ENCODE assay signal across 9 cellular contexts in the genomic region with DNA sequence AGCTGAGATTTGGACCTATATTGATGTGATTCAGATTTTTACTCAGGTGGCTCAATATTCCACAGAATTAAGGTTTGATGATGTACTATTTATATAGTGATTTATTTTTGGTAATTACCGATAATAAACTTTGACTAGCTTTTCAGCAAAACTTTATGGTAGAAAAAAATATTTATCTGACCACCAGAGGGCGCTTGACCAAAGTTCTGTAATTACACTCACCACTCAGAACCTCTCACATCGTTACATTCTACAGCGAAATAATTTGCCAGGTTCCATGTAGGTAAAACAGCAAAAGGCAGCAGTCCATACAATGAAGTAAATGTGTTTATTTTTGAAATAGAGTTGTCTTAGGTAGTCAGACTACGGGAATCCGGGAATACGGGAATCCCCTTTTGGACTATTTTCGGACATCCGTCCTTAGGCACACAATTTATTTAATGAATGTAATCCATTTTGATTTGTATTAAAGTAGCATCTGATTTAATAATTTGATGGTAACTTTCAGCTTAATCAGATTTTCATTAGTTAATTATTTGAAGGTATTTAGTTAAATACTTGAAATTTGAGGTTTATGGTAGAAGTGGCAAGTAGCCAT.
DNase-seq lines count a peak whose midpoint lies in the region; ATAC-seq, FAIRE-seq and TF ChIP-seq lines count a peak whose summit lies in the region.
"Had no signal": no experiment of that assay in that cellular context is flagged by ENCODE, and none has a peak within 500 bp of the region (broad histone marks: within the 10 kb centered on the region; RNA-seq: fewer than 3 reads in every experiment).

No MANE protein-coding gene starts in this region.

- peak in 4 of 5 experiments; percentile 48 to 71 (median 58) for TF ChIP-seq CTCF in gastrocnemius medialis (IDR thresholded peaks at IDR 0.05 in 4 of 5, conservative IDR thresholded peaks at IDR 0.05 in 1 of 5)

- no peaks in the 10 kb centered on the region for H3K4me1 Mint-ChIP-seq in activated CD4-positive, alpha-beta T cell treated with anti-CD3 and anti-CD28 coated beads, Interleukin-2, amount 10 ng/mL, durations not matched to agents 7 days and 5 days
- H3K4me1 Mint-ChIP-seq in activated CD4-positive, alpha-beta memory T cell treated with anti-CD3 and anti-CD28 coated beads for 36 hours (ENCODE audit: low read depth): peaks cover 3% of the 10 kb centered on the region
- H3K4me1 Mint-ChIP-seq: activated naive CD4-positive, alpha-beta T cell treated with anti-CD3 and anti-CD28 coated beads, Interleukin-2, amount 50 U/mL, for 24 hours had no signal

- POLR2A ChIA-PET in activated CD4-positive, alpha-beta T cell treated with anti-CD3 and anti-CD28 coated beads, Interleukin-2, amount 10 ng/mL, durations not matched to agents 7 days and 5 days (lab: Charles Lee): no interaction called here
- POLR2A ChIA-PET in activated CD4-positive, alpha-beta memory T cell treated with anti-CD3 and anti-CD28 coated beads for 36 hours (lab: Charles Lee): no interaction called here

- no peaks in the 10 kb centered on the region for H3K4me1 ChIP-seq in gastrocnemius medialis

- no peak overlapping the region for H3K4me3 ChIP-seq in gastrocnemius medialis

- intact Hi-C loops in gastrocnemius medialis (cut with DNase I; ENCODE audit: low total_unique reads): loop anchor here (2.0 kb wide), 1 partner anchor 1053 kb away; no protein-coding TSS in a partner anchor
- intact Hi-C loops in activated CD4-positive, alpha-beta memory T cell treated with anti-CD3 and anti-CD28 coated beads for 36 hours (cut with micrococcal nuclease): no loop called here

- in situ Hi-C loops in gastrocnemius medialis (cut with MboI; ENCODE audit: low sequenced_read_pairs in 4 of 4): loop anchor here in 1 of 4 donors (25.0 kb wide), 1 partner anchor 1041 kb away; no protein-coding TSS in a partner anchor

- H3K36me3 ChIP-seq in gastrocnemius medialis: no peaks in the 10 kb centered on the region

- CTCF ChIA-PET in activated CD4-positive, alpha-beta T cell treated with anti-CD3 and anti-CD28 coated beads, Interleukin-2, amount 10 ng/mL, durations not matched to agents 7 days and 5 days (lab: Charles Lee): interaction anchor here (0.6 to 0.8 kb wide), 3 partner anchors 11 to 426 kb away, joined by 3 to 4 read pairs (median 3); no protein-coding TSS in a partner anchor
- CTCF ChIA-PET in activated CD4-positive, alpha-beta memory T cell treated with anti-CD3 and anti-CD28 coated beads for 36 hours (lab: Charles Lee): interaction anchor here (0.5 to 6.1 kb wide), 37 partner anchors 9 to 1052 kb away, joined by 3 to 56 read pairs (median 4); partner anchors contain the start of gene DDHD1

- no peak for ATAC-seq in gastrocnemius medialis

- H3K9me3 ChIP-seq in gastrocnemius medialis: no peaks in the 10 kb centered on the region

- peak; percentile 92 for FAIRE-seq in frontal cortex (lab: Jason Lieb, UNC)

- DNase-seq in activated CD4-positive, alpha-beta T cell treated with anti-CD3 and anti-CD28 coated beads, Interleukin-2, amount 10 ng/mL, durations not matched to agents 7 days and 5 days: peak; percentile 41
- DNase-seq in activated CD4-positive, alpha-beta T cell treated with anti-CD3 and anti-CD28 coated beads for 48 hours: no peak
- peak; percentile 5 for DNase-seq in HuH-7 (ENCODE audit: low spot score)
- peak; percentile 23 for DNase-seq in SW480 (ENCODE audit: low spot score)
- peak in 1 of 2 donors; percentile 6 for DNase-seq in frontal cortex (ENCODE audit: low spot score in 2 of 2)
- no peak for DNase-seq in gastrocnemius medialis
- DNase-seq in activated CD4-positive, alpha-beta memory T cell treated with anti-CD3 and anti-CD28 coated beads for 36 hours: no peak
- DNase-seq in activated CD8-positive, alpha-beta memory T cell treated with anti-CD3 and anti-CD28 coated beads, Interleukin-2, amount 50 U/mL, for 48 hours: no peak

- H3K27ac ChIP-seq in gastrocnemius medialis: no peak overlapping the region

- TF ChIP-seq POLR2A in gastrocnemius medialis (IDR thresholded peaks at IDR 0.05): no peak

- no peak overlapping the region for H3K27ac Mint-ChIP-seq in activated CD4-positive, alpha-beta T cell treated with anti-CD3 and anti-CD28 coated beads, Interleukin-2, amount 10 ng/mL, durations not matched to agents 7 days and 5 days
- H3K27ac Mint-ChIP-seq in activated CD4-positive, alpha-beta memory T cell treated with anti-CD3 and anti-CD28 coated beads for 36 hours: no peak overlapping the region
- H3K27ac Mint-ChIP-seq: activated naive CD4-positive, alpha-beta T cell treated with anti-CD3 and anti-CD28 coated beads, Interleukin-2, amount 50 U/mL, for 24 hours had no signal

- no peaks in the 10 kb centered on the region for H3K27me3 Mint-ChIP-seq in activated CD4-positive, alpha-beta T cell treated with anti-CD3 and anti-CD28 coated beads, Interleukin-2, amount 10 ng/mL, durations not matched to agents 7 days and 5 days
- no peaks in the 10 kb centered on the region for H3K27me3 Mint-ChIP-seq in activated CD4-positive, alpha-beta memory T cell treated with anti-CD3 and anti-CD28 coated beads for 36 hours
- H3K27me3 Mint-ChIP-seq: activated naive CD4-positive, alpha-beta T cell treated with anti-CD3 and anti-CD28 coated beads, Interleukin-2, amount 50 U/mL, for 24 hours had no signal

- no peaks in the 10 kb centered on the region for H3K9me3 Mint-ChIP-seq in activated CD4-positive, alpha-beta T cell treated with anti-CD3 and anti-CD28 coated beads, Interleukin-2, amount 10 ng/mL, durations not matched to agents 7 days and 5 days
- no peaks in the 10 kb centered on the region for H3K9me3 Mint-ChIP-seq in activated CD4-positive, alpha-beta memory T cell treated with anti-CD3 and anti-CD28 coated beads for 36 hours
- H3K9me3 Mint-ChIP-seq: activated naive CD4-positive, alpha-beta T cell treated with anti-CD3 and anti-CD28 coated beads, Interleukin-2, amount 50 U/mL, for 24 hours had no signal

- H3K27me3 ChIP-seq in gastrocnemius medialis: no peaks in the 10 kb centered on the region

- H3K36me3 Mint-ChIP-seq in activated CD4-positive, alpha-beta T cell treated with anti-CD3 and anti-CD28 coated beads, Interleukin-2, amount 10 ng/mL, durations not matched to agents 7 days and 5 days (ENCODE audit: low read depth): no peaks in the 10 kb centered on the region
- H3K36me3 Mint-ChIP-seq in activated CD4-positive, alpha-beta memory T cell treated with anti-CD3 and anti-CD28 coated beads for 36 hours: no peaks in the 10 kb centered on the region
- H3K36me3 Mint-ChIP-seq: activated naive CD4-positive, alpha-beta T cell treated with anti-CD3 and anti-CD28 coated beads, Interleukin-2, amount 50 U/mL, for 24 hours had no signal

- H3K4me3 Mint-ChIP-seq in activated CD4-positive, alpha-beta T cell treated with anti-CD3 and anti-CD28 coated beads, Interleukin-2, amount 10 ng/mL, durations not matched to agents 7 days and 5 days: no peak overlapping the region
- no peak overlapping the region for H3K4me3 Mint-ChIP-seq in activated CD4-positive, alpha-beta memory T cell treated with anti-CD3 and anti-CD28 coated beads for 36 hours
- H3K4me3 Mint-ChIP-seq: activated naive CD4-positive, alpha-beta T cell treated with anti-CD3 and anti-CD28 coated beads, Interleukin-2, amount 50 U/mL, for 24 hours had no signal

Comparison
In these comparisons a context has a peak if more than half of its experiments do, and no peak if none do; other contexts are left out.
1. DNase-seq: peak in activated CD4-positive, alpha-beta T cell treated with anti-CD3 and anti-CD28 coated beads, Interleukin-2, amount 10 ng/mL, durations not matched to agents 7 days and 5 days (single experiment), HuH-7 (single experiment) and SW480 (single experiment); none in activated CD4-positive, alpha-beta T cell treated with anti-CD3 and anti-CD28 coated beads for 48 hours (single experiment), gastrocnemius medialis (0 of 2), activated CD4-positive, alpha-beta memory T cell treated with anti-CD3 and anti-CD28 coated beads for 36 hours (single experiment) and activated CD8-positive, alpha-beta memory T cell treated with anti-CD3 and anti-CD28 coated beads, Interleukin-2, amount 50 U/mL, for 48 hours (single experiment).